In genomic region chr11:118851970-118852369, GRCh38 we compare ENCODE assay signal across 16 cellular contexts. TPM values are rescaled to one million over a fixed set of nuclear protein-coding genes. Genes with fewer than 3 reads are reported as not detected.
DNase-seq lines count a peak whose midpoint lies in the region; ATAC-seq, FAIRE-seq and TF ChIP-seq lines count a peak whose summit lies in the region.
"Had no signal": no experiment of that assay in that cellular context is flagged by ENCODE, and none has a peak within 500 bp of the region (broad histone marks: within the 10 kb centered on the region; RNA-seq: fewer than 3 reads in every experiment).

No MANE protein-coding gene starts in this region.

- peaks cover 25 to 95% (median 86%) of the 10 kb centered on the region in 10 experiments for H3K4me1 ChIP-seq in BLaER1 treated with 17β-estradiol and CSF1 and Interleukin-3, amounts not matched to agents 10 nM and 100 nM
- no peaks in the 10 kb centered on the region for H3K4me1 ChIP-seq in pancreas
- H3K4me1 ChIP-seq: tibial nerve had no signal

- peak overlapping the region in 10 of 11 experiments; percentile 23 to 98 (median 90); a peak in 19 of 22 replicates for H3K27ac ChIP-seq in BLaER1 treated with 17β-estradiol and CSF1 and Interleukin-3, amounts not matched to agents 10 nM and 100 nM
- no peak overlapping the region for H3K27ac ChIP-seq in pancreas
- H3K27ac ChIP-seq: tibial nerve had no signal

- WGBS in pancreas, 2 donors = 74 to 78% methylated on average over 3 of the region's 3 CpGs

- H3K4me2 ChIP-seq in BLaER1 treated with 17β-estradiol and CSF1 and Interleukin-3, amounts not matched to agents 10 nM and 100 nM = peak overlapping the region; percentile 72 to 97 (median 86)

- H3K9me3 ChIP-seq in BLaER1 treated with 17β-estradiol and CSF1 and Interleukin-3, amounts not matched to agents 10 nM and 100 nM (replicated peaks in 1 of 11) = 0 out of 22 replicates have a peak, but pooled peaks cover 0 to 4% (median 0%) of the 10 kb centered on the region in 11 experiments
- H3K9me3 ChIP-seq in pancreas = no peaks in the 10 kb centered on the region
- H3K9me3 ChIP-seq: tibial nerve had no signal

- peak overlapping the region in 9 of 10 experiments; percentile 14 to 60 (median 56); a peak in 16 of 20 replicates for H3K4me3 ChIP-seq in BLaER1 treated with 17β-estradiol and CSF1 and Interleukin-3, amounts not matched to agents 10 nM and 100 nM
- no peak overlapping the region for H3K4me3 ChIP-seq in pancreas
- H3K4me3 ChIP-seq: tibial nerve had no signal

- no peaks in the 10 kb centered on the region for H3K36me3 ChIP-seq in BLaER1 treated with 17β-estradiol and CSF1 and Interleukin-3, amounts not matched to agents 10 nM and 100 nM
- H3K36me3 ChIP-seq in pancreas = no peaks in the 10 kb centered on the region
- H3K36me3 ChIP-seq: tibial nerve had no signal

- peak; percentile 57 for TF ChIP-seq POLR2A in Raji (IDR thresholded peaks at IDR 0.05; ENCODE audit: insufficient read depth, low read depth, low read length)

- H3K27me3 ChIP-seq in BLaER1 treated with 17β-estradiol and CSF1 and Interleukin-3, amounts not matched to agents 10 nM and 100 nM = no peaks in the 10 kb centered on the region
- no peaks in the 10 kb centered on the region for H3K27me3 ChIP-seq in pancreas
- H3K27me3 ChIP-seq: tibial nerve had no signal

- DNase-seq in T-helper 1 cell = no peak
- DNase-seq in anterior cingulate cortex (lab: John Stamatoyannopoulos, UW) = no peak
- DNase-seq in NCI-H1105 treated with DMSO at 0.1 percent for 48 hours (lab: John Stamatoyannopoulos, UW) = no peak
- DNase-seq in pancreas = no peak
- DNase-seq: activated CD8-positive, alpha-beta memory T cell treated with anti-CD3 and anti-CD28 coated beads, Interleukin-2, amount 50 U/mL, for 48 hours; kidney glomerular epithelial cell; natural killer cell; NCI-H1930 had no signal

- H3K9ac ChIP-seq in BLaER1 treated with 17β-estradiol and CSF1 and Interleukin-3, amounts not matched to agents 10 nM and 100 nM = peak overlapping the region in 10 of 11 experiments; percentile 18 to 87 (median 80); a peak in 19 of 22 replicates

- no peak for TF ChIP-seq CTCF in pancreas (IDR thresholded peaks at IDR 0.05)

- peak; percentile 63 for ATAC-seq in GM19452 (IDR thresholded peaks at IDR 0.05; ENCODE audit: unreplicated experiment)
- peak; percentile 79 for ATAC-seq in HG03135 (IDR thresholded peaks at IDR 0.05; ENCODE audit: unreplicated experiment)
- no peak for ATAC-seq in pancreas

- intact Hi-C loops in pancreas (cut with DNase I) = no loop called here

- FAIRE-seq in pancreas (lab: Jason Lieb, UNC) = no peak
- FAIRE-seq: frontal cortex had no signal

- H4K20me1 ChIP-seq in BLaER1 treated with 17β-estradiol and CSF1 and Interleukin-3, amounts not matched to agents 10 nM and 100 nM = no peaks in the 10 kb centered on the region

RNA-seq across cellular contexts. Expression of gene CXCR5, which starts 31.7 kb away (rescaled TPM):
- under 1 TPM; 0.06 to 0.20 (median 0.12) TPM for total RNA-seq in pancreas
- under 1 TPM; 0.11 to 0.19 TPM for polyA plus RNA-seq in pancreas
- total RNA-seq: frontal cortex, skeletal muscle tissue, tibial nerve had no signal
- polyA plus RNA-seq: AG04450 had no signal

Comparison
In these comparisons a context has a peak if more than half of its experiments do, and no peak if none do; other contexts are left out.
1. H3K27ac ChIP-seq: peak in BLaER1 treated with 17β-estradiol and CSF1 and Interleukin-3, amounts not matched to agents 10 nM and 100 nM (10 of 11); none in pancreas (0 of 4).
2. H3K4me3 ChIP-seq: peak in BLaER1 treated with 17β-estradiol and CSF1 and Interleukin-3, amounts not matched to agents 10 nM and 100 nM (9 of 10); none in pancreas (0 of 4).
3. ATAC-seq: peak in GM19452 (single experiment) and HG03135 (single experiment); none in pancreas (0 of 4).